Comparison of ENCODE assay signal across 14 cellular contexts in genomic region chr16:646679-647172, GRCh38. TPM values are rescaled to one million over a fixed set of nuclear protein-coding genes. Genes with fewer than 3 reads are reported as not detected.
DNase-seq lines count a peak whose midpoint lies in the region; ATAC-seq and TF ChIP-seq lines count a peak whose summit lies in the region.
"Had no signal": no experiment of that assay in that cellular context is flagged by ENCODE, and none has a peak within 500 bp of the region (broad histone marks: within the 10 kb centered on the region; RNA-seq: fewer than 3 reads in every experiment).

No MANE protein-coding gene starts in this region.

- peaks cover 49% of the 10 kb centered on the region for H3K36me3 Mint-ChIP-seq in activated T-cell treated with anti-CD3 and anti-CD28 coated beads, Interleukin-2, amount 50 U/mL, for 24 hours (ENCODE audit: low read depth)
- no peaks in the 10 kb centered on the region for H3K36me3 Mint-ChIP-seq in activated T-cell treated with anti-CD3 and anti-CD28 coated beads, Interleukin-2, amount 50 U/mL, for 72 hours (ENCODE audit: insufficient read depth in 2 of 2)
- H3K36me3 Mint-ChIP-seq in stimulated activated naive B cell treated with anti-CD40 and anti-IgM and Interleukin-4, amounts not matched to agents 10 μg/mL and 1 μg/mL and 100 μg/mL, for 72 hours, result peaks cover 9 to 10% of the 10 kb centered on the region in 2 donors

- DNase-seq in activated T-cell treated with anti-CD3 and anti-CD28 coated beads, Interleukin-2, amount 50 U/mL, for 24 hours, result no peak
- no peak for DNase-seq in activated T-cell treated with anti-CD3 and anti-CD28 coated beads, Interleukin-2, amount 50 U/mL, for 72 hours
- no peak for DNase-seq in Peyer's patch
- no peak for DNase-seq in hepatocyte (ENCODE audit: low spot score)
- no peak for DNase-seq in stimulated activated naive B cell treated with anti-CD40 and anti-IgM and Interleukin-4, amounts not matched to agents 10 μg/mL and 1 μg/mL and 100 μg/mL, for 72 hours
- DNase-seq in NCI-H446 treated with DMSO at 0.1 percent for 48 hours (lab: John Stamatoyannopoulos, UW), result no peak
- DNase-seq: activated naive CD4-positive, alpha-beta T cell treated with anti-CD3 and anti-CD28 coated beads for 36 hours; effector CD8-positive, alpha-beta T cell; NCI-H2081 treated with DMSO at 0.1 percent for 48 hours; NCI-H774 had no signal

- peak overlapping the region; percentile 55 for H3K27ac Mint-ChIP-seq in activated T-cell treated with anti-CD3 and anti-CD28 coated beads, Interleukin-2, amount 50 U/mL, for 24 hours
- H3K27ac Mint-ChIP-seq in activated T-cell treated with anti-CD3 and anti-CD28 coated beads, Interleukin-2, amount 50 U/mL, for 72 hours, result no peak overlapping the region
- H3K27ac Mint-ChIP-seq in stimulated activated naive B cell treated with anti-CD40 and anti-IgM and Interleukin-4, amounts not matched to agents 10 μg/mL and 1 μg/mL and 100 μg/mL, for 72 hours, result peak overlapping the region; percentile 51
- H3K27ac Mint-ChIP-seq: activated naive CD4-positive, alpha-beta T cell treated with anti-CD3 and anti-CD28 coated beads for 36 hours had no signal

- ATAC-seq in activated T-cell treated with anti-CD3 and anti-CD28 coated beads, Interleukin-2, amount 50 U/mL, for 72 hours (replicated peaks in 1 of 2), result no peak
- ATAC-seq in stimulated activated naive B cell treated with anti-CD40 and anti-IgM and Interleukin-4, amounts not matched to agents 10 μg/mL and 1 μg/mL and 100 μg/mL, for 72 hours (replicated peaks), result no peak
- no peak for ATAC-seq in HG03196 (IDR thresholded peaks at IDR 0.05; ENCODE audit: unreplicated experiment)
- no peak for ATAC-seq in HG03342 (IDR thresholded peaks at IDR 0.05; ENCODE audit: unreplicated experiment)

- peaks cover 36% of the 10 kb centered on the region for H3K4me1 Mint-ChIP-seq in activated T-cell treated with anti-CD3 and anti-CD28 coated beads, Interleukin-2, amount 50 U/mL, for 24 hours (ENCODE audit: low read depth)
- H3K4me1 Mint-ChIP-seq in activated T-cell treated with anti-CD3 and anti-CD28 coated beads, Interleukin-2, amount 50 U/mL, for 72 hours (ENCODE audit: low read depth), result peaks cover 22% of the 10 kb centered on the region
- H3K4me1 Mint-ChIP-seq in stimulated activated naive B cell treated with anti-CD40 and anti-IgM and Interleukin-4, amounts not matched to agents 10 μg/mL and 1 μg/mL and 100 μg/mL, for 72 hours, result peaks cover 26 to 62% of the 10 kb centered on the region in 2 donors

- TF ChIP-seq POLR2A in Peyer's patch (IDR thresholded peaks at IDR 0.05), result no peak

- TF ChIP-seq CTCF in Peyer's patch (IDR thresholded peaks at IDR 0.05) (no peak), hepatocyte (IDR thresholded peaks at IDR 0.05; ENCODE audit: poor library complexity) (no peak)

- no peaks in the 10 kb centered on the region for H3K9me2 ChIP-seq in hepatocyte (replicated peaks; ENCODE audit: insufficient read depth)

- H3K4me3 ChIP-seq in Peyer's patch, result peak overlapping the region in 2 of 4 donors; percentile 65 to 80
- H3K4me3 ChIP-seq in hepatocyte, result no peak overlapping the region
- H3K4me3 ChIP-seq: thoracic aorta had no signal

- H3K36me3 ChIP-seq in Peyer's patch (no peaks in the 10 kb centered on the region), hepatocyte (replicated peaks; ENCODE audit: insufficient read depth, low read depth) (no peaks in the 10 kb centered on the region)
- H3K36me3 ChIP-seq: thoracic aorta had no signal

- peaks cover 59% of the 10 kb centered on the region for H3K79me2 ChIP-seq in hepatocyte

- H3K27me3 ChIP-seq in Peyer's patch (no peaks in the 10 kb centered on the region), hepatocyte (no peaks in the 10 kb centered on the region)

- no peak overlapping the region for H2AFZ ChIP-seq in hepatocyte

- no peaks in the 10 kb centered on the region for H3K27me3 Mint-ChIP-seq in activated T-cell treated with anti-CD3 and anti-CD28 coated beads, Interleukin-2, amount 50 U/mL, for 24 hours
- H3K27me3 Mint-ChIP-seq in activated T-cell treated with anti-CD3 and anti-CD28 coated beads, Interleukin-2, amount 50 U/mL, for 72 hours (ENCODE audit: low read depth), result no peaks in the 10 kb centered on the region
- H3K27me3 Mint-ChIP-seq in stimulated activated naive B cell treated with anti-CD40 and anti-IgM and Interleukin-4, amounts not matched to agents 10 μg/mL and 1 μg/mL and 100 μg/mL, for 72 hours, result no peaks in the 10 kb centered on the region

- H3K4me1 ChIP-seq in Peyer's patch (peaks cover 0 to 64% (median 20%) of the 10 kb centered on the region in 4 donors), hepatocyte (ENCODE audit: insufficient read depth) (peaks cover 58% of the 10 kb centered on the region)

- peak overlapping the region; percentile 20 for H3K4me3 Mint-ChIP-seq in activated T-cell treated with anti-CD3 and anti-CD28 coated beads, Interleukin-2, amount 50 U/mL, for 24 hours
- no peak overlapping the region for H3K4me3 Mint-ChIP-seq in activated T-cell treated with anti-CD3 and anti-CD28 coated beads, Interleukin-2, amount 50 U/mL, for 72 hours
- peak overlapping the region; percentile 36 to 37 for H3K4me3 Mint-ChIP-seq in stimulated activated naive B cell treated with anti-CD40 and anti-IgM and Interleukin-4, amounts not matched to agents 10 μg/mL and 1 μg/mL and 100 μg/mL, for 72 hours
- H3K4me3 Mint-ChIP-seq: activated naive CD4-positive, alpha-beta T cell treated with anti-CD3 and anti-CD28 coated beads for 36 hours had no signal

- H4K20me1 ChIP-seq in hepatocyte (ENCODE audit: insufficient read depth, poor library complexity, severe bottlenecking), result no peaks in the 10 kb centered on the region

- no peaks in the 10 kb centered on the region for H3K9me3 Mint-ChIP-seq in activated T-cell treated with anti-CD3 and anti-CD28 coated beads, Interleukin-2, amount 50 U/mL, for 24 hours
- no peaks in the 10 kb centered on the region for H3K9me3 Mint-ChIP-seq in activated T-cell treated with anti-CD3 and anti-CD28 coated beads, Interleukin-2, amount 50 U/mL, for 72 hours
- H3K9me3 Mint-ChIP-seq in stimulated activated naive B cell treated with anti-CD40 and anti-IgM and Interleukin-4, amounts not matched to agents 10 μg/mL and 1 μg/mL and 100 μg/mL, for 72 hours, result no peaks in the 10 kb centered on the region
- H3K9me3 Mint-ChIP-seq: activated naive CD4-positive, alpha-beta T cell treated with anti-CD3 and anti-CD28 coated beads for 36 hours had no signal

- no peaks in the 10 kb centered on the region for H3K9me3 ChIP-seq in Peyer's patch
- H3K9me3 ChIP-seq in hepatocyte (ENCODE audit: low read depth), result no peaks in the 10 kb centered on the region
- H3K9me3 ChIP-seq: thoracic aorta had no signal

- H3K4me2 ChIP-seq in hepatocyte, result no peak overlapping the region

- H3K27ac ChIP-seq in Peyer's patch (peak overlapping the region in 3 of 4 donors; percentile 90 to 98 (median 95)), hepatocyte (peak overlapping the region; percentile 89)
- H3K27ac ChIP-seq: thoracic aorta had no signal

- WGBS in hepatocyte (ENCODE audit: low lambda C conversion rate, missing lambda C conversion rate), result 94% methylated on average over 21 of the region's 22 CpGs

RNA-seq across cellular contexts. Expression of gene WDR90, which starts 2.4 kb away (rescaled TPM):
- 10 to 100 TPM; 40.3 to 47.7 TPM for total RNA-seq in activated T-cell treated with anti-CD3 and anti-CD28 coated beads, Interleukin-2, amount 50 U/mL, for 72 hours
- total RNA-seq in Peyer's patch (100 to 1,000 TPM in 2 of 4 donors, 10 to 100 TPM in 2; 29.8 to 154 (median 73.6) TPM), hepatocyte (6.4 and 14.4 TPM in 2 replicates)
- 25.1 and 30.3 TPM in 2 replicates for polyA plus RNA-seq in hepatocyte

RNA-seq across cellular contexts. Expression of gene MCRIP2, which starts 5.1 kb away (rescaled TPM):
- 10 to 100 TPM; 27.9 to 34.4 TPM for total RNA-seq in activated T-cell treated with anti-CD3 and anti-CD28 coated beads, Interleukin-2, amount 50 U/mL, for 72 hours
- total RNA-seq in Peyer's patch, result 100 to 1,000 TPM; 114 to 260 (median 222) TPM
- total RNA-seq in hepatocyte, result 43.0 and 61.4 TPM in 2 replicates
- 95.2 and 100 TPM in 2 replicates for polyA plus RNA-seq in hepatocyte

RNA-seq across cellular contexts. Expression of gene METTL26, which starts 10.6 kb away (rescaled TPM):
- total RNA-seq in activated T-cell treated with anti-CD3 and anti-CD28 coated beads, Interleukin-2, amount 50 U/mL, for 72 hours, result 10 to 100 TPM; 55.4 to 57.4 TPM
- total RNA-seq in Peyer's patch, result 100 to 1,000 TPM in 1 of 4 donors, 10 to 100 TPM in 3; 44.5 to 153 (median 60.2) TPM
- 75.4 and 77.9 TPM in 2 replicates for total RNA-seq in hepatocyte
- 151 and 155 TPM in 2 replicates for polyA plus RNA-seq in hepatocyte

RNA-seq across cellular contexts. Expression of gene WFIKKN1, which starts 15.9 kb away (rescaled TPM):
- total RNA-seq in activated T-cell treated with anti-CD3 and anti-CD28 coated beads, Interleukin-2, amount 50 U/mL, for 72 hours, result under 1 TPM; 0.49 to 0.72 TPM
- total RNA-seq in Peyer's patch, result 1 to 10 TPM; 2.5 to 6.2 (median 3.8) TPM
- total RNA-seq in hepatocyte, result 0.24 and 0.43 TPM in 2 replicates
- polyA plus RNA-seq in hepatocyte, result 0.88 and 2.1 TPM in 2 replicates
- total RNA-seq: bronchial epithelial cell had no signal

RNA-seq across cellular contexts. Expression of gene RHOT2, which starts 21.2 kb away (rescaled TPM):
- 100 to 1,000 TPM; 110 to 115 TPM for total RNA-seq in activated T-cell treated with anti-CD3 and anti-CD28 coated beads, Interleukin-2, amount 50 U/mL, for 72 hours
- total RNA-seq in Peyer's patch, result 100 to 1,000 TPM; 110 to 416 (median 239) TPM
- total RNA-seq in hepatocyte, result 41.8 and 63.2 TPM in 2 replicates
- 158 and 201 TPM in 2 replicates for polyA plus RNA-seq in hepatocyte

Comparison
In these comparisons a context has a peak if more than half of its experiments do, and no peak if none do; other contexts are left out.
1. H3K4me3 Mint-ChIP-seq: peak in activated T-cell treated with anti-CD3 and anti-CD28 coated beads, Interleukin-2, amount 50 U/mL, for 24 hours (single experiment) and stimulated activated naive B cell treated with anti-CD40 and anti-IgM and Interleukin-4, amounts not matched to agents 10 μg/mL and 1 μg/mL and 100 μg/mL, for 72 hours (2 of 2); none in activated T-cell treated with anti-CD3 and anti-CD28 coated beads, Interleukin-2, amount 50 U/mL, for 72 hours (0 of 2).